14 cellular contexts compared by ENCODE assay signal in genomic region chr11:47236482-47236881, GRCh38. TPM values are rescaled to one million over a fixed set of nuclear protein-coding genes. Genes with fewer than 3 reads are reported as not detected.
DNase-seq lines count a peak whose midpoint lies in the region; FAIRE-seq and TF ChIP-seq lines count a peak whose summit lies in the region.
"Had no signal": no experiment of that assay in that cellular context is flagged by ENCODE, and none has a peak within 500 bp of the region (broad histone marks: within the 10 kb centered on the region; RNA-seq: fewer than 3 reads in every experiment).

No MANE protein-coding gene starts in this region.

- H3K9ac ChIP-seq in mammary epithelial cell (ENCODE audit: insufficient read depth, low read length), result no peak overlapping the region

- 91% methylated on average over 5 of the region's 5 CpGs for WGBS in mammary epithelial cell (ENCODE audit: low coverage, missing lambda C conversion rate)

- in situ Hi-C loops in mammary epithelial cell (cut with MboI; ENCODE audit: low sequenced_read_pairs in 2 of 2), result no loop called here

- H3K9me3 Mint-ChIP-seq in MCF 10A (ENCODE audit: unreplicated experiment), result no peaks in the 10 kb centered on the region

- FAIRE-seq in HTR-8/SVneo (lab: Jason Lieb, UNC), result no peak
- FAIRE-seq: GM12878 had no signal

- peak; percentile 59 for DNase-seq in MCF 10A (ENCODE audit: unreplicated experiment)
- no peak for DNase-seq in mammary epithelial cell
- peak; percentile 35 for DNase-seq in RPMI8226
- DNase-seq in choroid plexus epithelial cell (ENCODE audit: low read depth), result peak; percentile 69
- no peak for DNase-seq in NCI-H2081 treated with DMSO at 0.1 percent for 48 hours (lab: John Stamatoyannopoulos, UW)
- DNase-seq in HTR-8/SVneo (ENCODE audit: insufficient read length, low spot score), result no peak
- DNase-seq in NCI-H1436 treated with DMSO at 0.1 percent for 48 hours (lab: John Stamatoyannopoulos, UW), result no peak
- DNase-seq in breast epithelium (ENCODE audit: low spot score in 2 of 2), result no peak
- DNase-seq: NCI-H1694, right cardiac atrium had no signal

- no peak overlapping the region for H3K4me2 ChIP-seq in mammary epithelial cell (ENCODE audit: insufficient read depth, low read depth, low read length)

- H3K79me2 ChIP-seq in mammary epithelial cell (ENCODE audit: insufficient read depth, low read length), result no peaks in the 10 kb centered on the region

- H3K4me1 ChIP-seq in mammary epithelial cell (ENCODE audit: insufficient read depth, low read length), result peaks cover 19% of the 10 kb centered on the region
- no peaks in the 10 kb centered on the region for H3K4me1 ChIP-seq in breast epithelium
- H3K4me1 ChIP-seq: SJCRH30, vagina had no signal

- no peak overlapping the region for H3K4me3 Mint-ChIP-seq in MCF 10A (ENCODE audit: unreplicated experiment)

- no peak for TF ChIP-seq POLR2A in breast epithelium (IDR thresholded peaks at IDR 0.05)

- H3K27me3 Mint-ChIP-seq in MCF 10A (ENCODE audit: insufficient read depth, unreplicated experiment), result no peaks in the 10 kb centered on the region

- no TSS peak for BruUV-seq in MCF 10A (replicated peaks; lab: Mats Ljungman, UMichigan)
- no TSS peak for BruUV-seq in mammary epithelial cell (replicated peaks; lab: Mats Ljungman, UMichigan)

- H3K27me3 ChIP-seq in mammary epithelial cell (ENCODE audit: insufficient read depth, low read length) (no peaks in the 10 kb centered on the region), breast epithelium (no peaks in the 10 kb centered on the region)
- H3K27me3 ChIP-seq: SJCRH30, vagina had no signal

- peaks cover 92% of the 10 kb centered on the region for H3K36me3 Mint-ChIP-seq in MCF 10A (ENCODE audit: insufficient read depth, unreplicated experiment)

- no peaks in the 10 kb centered on the region for H4K20me1 ChIP-seq in mammary epithelial cell (ENCODE audit: insufficient read depth, low read length)

- H3K4me3 ChIP-seq in mammary epithelial cell (replicated peaks in 1 of 3; ENCODE audit: insufficient read depth in 1 of 3, low read depth in 2 of 3, low read length in 3 of 3), result no peak overlapping the region
- no peak overlapping the region for H3K4me3 ChIP-seq in choroid plexus epithelial cell (ENCODE audit: low read depth, low read length)
- no peak overlapping the region for H3K4me3 ChIP-seq in breast epithelium
- H3K4me3 ChIP-seq: GM12878, SJCRH30, vagina had no signal

- intact Hi-C loops in MCF 10A (cut with micrococcal nuclease) (no loop called here), mammary epithelial cell (cut with micrococcal nuclease) (no loop called here), breast epithelium (cut with DNase I; ENCODE audit: low total_unique reads) (no loop called here)

- CTCF ChIA-PET in MCF 10A (lab: Yijun Ruan, JAX) (interaction anchor here (0.6 to 1.6 kb wide), 5 partner anchors 12 to 641 kb away, joined by 3 to 6 read pairs (median 4); partner anchors contain the start of genes ACP2 and DDB2), mammary epithelial cell (lab: Charles Lee; ENCODE audit: low non-redundant PET) (interaction anchor here (0.7 kb wide), 1 partner anchor 49 kb away, joined by 19 read pairs; no protein-coding TSS in a partner anchor)

- H3K9me3 ChIP-seq in mammary epithelial cell (replicated peaks; ENCODE audit: insufficient read depth, low read length) (no peaks in the 10 kb centered on the region), breast epithelium (no peaks in the 10 kb centered on the region)
- H3K9me3 ChIP-seq: SJCRH30, vagina had no signal

- dilution Hi-C loops in mammary epithelial cell (cut with HindIII; ENCODE audit: low sequenced_read_pairs), result no loop called here

- POLR2A ChIA-PET in MCF 10A (lab: Yijun Ruan, JAX), result interaction anchor here (0.8 to 5.0 kb wide), 8 partner anchors 10 to 51 kb away, joined by 3 to 32 read pairs (median 4); partner anchors contain the start of genes ACP2, DDB2 and NR1H3

- H3K4me1 Mint-ChIP-seq in MCF 10A (ENCODE audit: insufficient read depth, unreplicated experiment), result peaks cover 12% of the 10 kb centered on the region

- no peak overlapping the region for H3K27ac ChIP-seq in mammary epithelial cell (ENCODE audit: insufficient read depth, low read depth, low read length)
- no peak overlapping the region for H3K27ac ChIP-seq in breast epithelium
- H3K27ac ChIP-seq: SJCRH30, vagina had no signal

- H3K36me3 ChIP-seq in mammary epithelial cell (ENCODE audit: insufficient read depth, low read length), result peaks cover 32% of the 10 kb centered on the region
- H3K36me3 ChIP-seq in breast epithelium, result no peaks in the 10 kb centered on the region

- H2AFZ ChIP-seq in mammary epithelial cell (ENCODE audit: low read depth, low read length), result no peak overlapping the region

- H3K27ac Mint-ChIP-seq in MCF 10A (ENCODE audit: low read depth, unreplicated experiment), result no peak overlapping the region

- no peak for TF ChIP-seq CTCF in MCF 10A (IDR thresholded peaks at IDR 0.05; ENCODE audit: unreplicated experiment)
- TF ChIP-seq CTCF in mammary epithelial cell (conservative IDR thresholded peaks at IDR 0.05 in 1 of 2, IDR thresholded peaks at IDR 0.05 in 1 of 2; ENCODE audit: extremely low read depth in 1 of 2, insufficient read depth in 1 of 2, low read depth in 1 of 2, low read length in 2 of 2), result no peak
- no peak for TF ChIP-seq CTCF in choroid plexus epithelial cell (conservative IDR thresholded peaks at IDR 0.05; ENCODE audit: low read depth, low read length)
- TF ChIP-seq CTCF in breast epithelium (IDR thresholded peaks at IDR 0.05), result no peak

RNA-seq across cellular contexts. Expression of gene ACP2, which starts 12.1 kb away (rescaled TPM):
- total RNA-seq in MCF 10A (2022) (18.7 and 23.7 TPM in 2 replicates), mammary epithelial cell (10 to 100 TPM; 24.0 to 34.2 TPM), breast epithelium (10 to 100 TPM; 39.7 to 45.2 (median 41.9) TPM)
- 17.6 TPM for polyA plus RNA-seq in mammary epithelial cell
- 41.6 TPM for polyA minus RNA-seq in mammary epithelial cell

RNA-seq across cellular contexts. Expression of gene NR1H3, which starts 21.3 kb away (rescaled TPM):
- total RNA-seq in MCF 10A (2022), result 17.8 and 20.0 TPM in 2 replicates
- total RNA-seq in mammary epithelial cell, result 1 to 10 TPM; 4.5 to 5.5 TPM
- polyA plus RNA-seq in mammary epithelial cell, result 6.7 TPM
- 26.6 TPM for polyA minus RNA-seq in mammary epithelial cell
- 10 to 100 TPM; 56.1 to 92.4 (median 91.1) TPM for total RNA-seq in breast epithelium

RNA-seq across cellular contexts. Expression of gene DDB2, which starts 21.7 kb away (rescaled TPM):
- 62.8 and 78.3 TPM in 2 replicates for total RNA-seq in MCF 10A (2022)
- 100 to 1,000 TPM in 1 of 2 donors, 10 to 100 TPM in 1; 43.0 to 101 TPM for total RNA-seq in mammary epithelial cell
- polyA plus RNA-seq in mammary epithelial cell, result 94.6 TPM
- 71.6 TPM for polyA minus RNA-seq in mammary epithelial cell
- total RNA-seq in breast epithelium, result 10 to 100 TPM; 31.2 to 44.5 (median 39.3) TPM

RNA-seq across cellular contexts. Expression of gene MADD, which starts 33.5 kb away (rescaled TPM):
- total RNA-seq in MCF 10A (2022) (23.4 and 24.8 TPM in 2 replicates), mammary epithelial cell (10 to 100 TPM; 23.0 to 23.4 TPM), breast epithelium (10 to 100 TPM; 43.3 to 56.5 (median 46.6) TPM)
- polyA plus RNA-seq in mammary epithelial cell, result 8.2 TPM
- 50.1 TPM for polyA minus RNA-seq in mammary epithelial cell

RNA-seq across cellular contexts. Expression of gene PACSIN3, which starts 50.2 kb away (rescaled TPM):
- total RNA-seq in MCF 10A (2022), result 58.7 and 67.0 TPM in 2 replicates
- 10 to 100 TPM; 20.7 to 53.4 TPM for total RNA-seq in mammary epithelial cell
- polyA plus RNA-seq in mammary epithelial cell, result 39.5 TPM
- polyA minus RNA-seq in mammary epithelial cell, result 32.1 TPM
- 10 to 100 TPM in 2 of 3 donors, 1 to 10 TPM in 1; 9.9 to 47.3 (median 33.1) TPM for total RNA-seq in breast epithelium
- total RNA-seq: mononuclear cell had no signal

Comparison
In these comparisons a context has a peak if more than half of its experiments do, and no peak if none do; other contexts are left out.
1. DNase-seq: peak in MCF 10A (single experiment), RPMI8226 (single experiment) and choroid plexus epithelial cell (single experiment); none in mammary epithelial cell (single experiment), NCI-H2081 treated with DMSO at 0.1 percent for 48 hours (single experiment), HTR-8/SVneo (single experiment), NCI-H1436 treated with DMSO at 0.1 percent for 48 hours (single experiment) and breast epithelium (0 of 2).